In the genomic region with DNA sequence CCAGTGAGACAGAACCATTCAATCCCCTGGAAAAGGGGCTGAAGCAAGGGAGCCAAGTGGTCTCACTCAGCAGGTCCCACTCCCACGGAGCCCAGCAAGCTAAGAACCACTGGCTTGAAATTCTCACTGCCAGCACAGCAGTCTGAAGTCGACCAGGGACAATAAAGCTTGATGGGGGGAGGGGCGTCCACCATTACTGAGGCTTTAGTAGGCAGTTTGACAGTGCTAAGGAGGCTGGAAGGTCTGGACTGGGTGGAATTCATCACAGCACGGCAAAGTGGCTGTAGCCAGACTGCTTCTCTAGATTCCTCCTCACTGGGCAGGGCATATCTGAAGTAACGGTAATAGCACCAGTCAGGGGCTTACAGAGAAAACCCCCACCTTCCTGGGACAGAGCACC, we compare ENCODE assay signal across 16 cellular contexts.
DNase-seq lines count a peak whose midpoint lies in the region; ATAC-seq, FAIRE-seq and TF ChIP-seq lines count a peak whose summit lies in the region.
"Had no signal": no experiment of that assay in that cellular context is flagged by ENCODE, and none has a peak within 500 bp of the region (broad histone marks: within the 10 kb centered on the region; RNA-seq: fewer than 3 reads in every experiment).

No MANE protein-coding gene starts in this region.

- H2BK15ac ChIP-seq in H1 (ENCODE audit: low read length), result no peak overlapping the region
- no peak overlapping the region for H2BK15ac ChIP-seq in mesendoderm (replicated peaks; ENCODE audit: low read depth)

- DNase-seq in GM23338 (ENCODE audit: low spot score) (peak; percentile 13), NT2/D1 (ENCODE audit: low read depth, low spot score) (peak; percentile 13), H1 (ENCODE audit: low read depth in 1 of 2, low spot score in 2 of 2) (peak in 1 of 2 experiments; percentile 44), mesendoderm (peak; percentile 32), HAP-1 (ENCODE audit: low spot score in 2 of 2) (no peak)
- no peak for DNase-seq in effector memory CD8-positive, alpha-beta T cell
- DNase-seq in CD4-positive, alpha-beta memory T cell, result no peak
- DNase-seq: C1 segment of cervical spinal cord; CD4-positive, alpha-beta T cell; DMS79 had no signal

- 78% methylated on average over 5 of the region's 5 CpGs; no CpG with 5 or more reads in 1 of the 2 experiments for WGBS in H1 (ENCODE audit: extremely low coverage in 1 of 2, insufficient coverage in 1 of 2, insufficient read length in 1 of 2, insufficient replicate concordance in 2 of 2, low coverage in 1 of 2, low lambda C conversion rate in 2 of 2, missing lambda C conversion rate in 1 of 2), 2 experiments
- no CpG with 5 or more reads among the region's 5 CpGs for WGBS in mesendoderm (ENCODE audit: extremely low coverage, insufficient coverage, low lambda C conversion rate)

- H4K20me1 ChIP-seq in GM23338 (replicated peaks; ENCODE audit: insufficient read depth), result no peaks in the 10 kb centered on the region
- no peaks in the 10 kb centered on the region for H4K20me1 ChIP-seq in H1 (replicated peaks in 1 of 2; ENCODE audit: control insufficient read depth in 1 of 2, insufficient read depth in 2 of 2, low read length in 2 of 2)

- H3K79me1 ChIP-seq in H1 (ENCODE audit: low read depth, low read length) (no peaks in the 10 kb centered on the region), mesendoderm (ENCODE audit: low read length) (no peaks in the 10 kb centered on the region)

- no peak overlapping the region for H4K8ac ChIP-seq in H1 (ENCODE audit: extremely low read depth, insufficient read depth, low read length)
- H4K8ac ChIP-seq in mesendoderm (ENCODE audit: low read depth, low read length), result no peak overlapping the region

- no peaks in the 10 kb centered on the region for H3F3A ChIP-seq in GM23338 (replicated peaks; ENCODE audit: low read depth)

- H3K9me3 ChIP-seq in NT2/D1 (ENCODE audit: insufficient read depth, low read length), result no peaks in the 10 kb centered on the region
- H3K9me3 ChIP-seq in H1 (ENCODE audit: insufficient read depth in 2 of 2, low read depth in 1 of 2, low read length in 1 of 2), result no peaks in the 10 kb centered on the region
- no peaks in the 10 kb centered on the region for H3K9me3 ChIP-seq in HAP-1
- H3K9me3 ChIP-seq in CD4-positive, alpha-beta memory T cell (ENCODE audit: control insufficient read depth in 1 of 2, low read length in 2 of 2), result no peaks in the 10 kb centered on the region

- H3K18ac ChIP-seq in H1 (ENCODE audit: extremely low read depth, low read length) (no peak overlapping the region), mesendoderm (ENCODE audit: low read length) (no peak overlapping the region)

- no peak overlapping the region for H3K27ac ChIP-seq in GM23338 (ENCODE audit: low read depth)
- no peak overlapping the region for H3K27ac ChIP-seq in H1 (ENCODE audit: low read depth, low read length)
- H3K27ac ChIP-seq in mesendoderm (ENCODE audit: low read depth, low read length), result no peak overlapping the region
- no peak overlapping the region for H3K27ac ChIP-seq in CD4-positive, alpha-beta memory T cell (ENCODE audit: low read depth, low read length)

- H3K27ac Mint-ChIP-seq in GM23338, result peak overlapping the region; percentile 54; the same call in 1 of the 2 replicates
- H3K27ac Mint-ChIP-seq in effector memory CD8-positive, alpha-beta T cell, result no peak overlapping the region
- no peak overlapping the region for H3K27ac Mint-ChIP-seq in CD4-positive, alpha-beta memory T cell
- H3K27ac Mint-ChIP-seq: B cell; CD4-positive, alpha-beta T cell had no signal

- no peak for TF ChIP-seq EP300 in H1 (IDR thresholded peaks at IDR 0.05; ENCODE audit: borderline replicate concordance in 1 of 2, low read depth in 2 of 2, low read length in 2 of 2)

- H3K4me1 Mint-ChIP-seq in GM23338, result peaks cover 11% of the 10 kb centered on the region
- H3K4me1 Mint-ChIP-seq in effector memory CD8-positive, alpha-beta T cell (ENCODE audit: low read depth in 2 of 2), result no peaks in the 10 kb centered on the region
- H3K4me1 Mint-ChIP-seq in CD4-positive, alpha-beta memory T cell, result no peaks in the 10 kb centered on the region
- H3K4me1 Mint-ChIP-seq: B cell had no signal

- ATAC-seq in GM23338 (peak; percentile 31; the same call in 2 of the 3 replicates), GM21526 (IDR thresholded peaks at IDR 0.05; ENCODE audit: low FRiP score, unreplicated experiment) (no peak)
- no peak for ATAC-seq in effector memory CD8-positive, alpha-beta T cell (replicated peaks)
- ATAC-seq: HCT116 had no signal

- no peak for TF ChIP-seq CTCF in GM23338 (conservative IDR thresholded peaks at IDR 0.05; ENCODE audit: low read depth in 2 of 2)
- TF ChIP-seq CTCF in H1 (IDR thresholded peaks at IDR 0.05; ENCODE audit: control extremely low read depth in 1 of 3, insufficient read depth in 1 of 3, low read depth in 1 of 3, low read length in 3 of 3), result no peak

- no peak overlapping the region for H4K91ac ChIP-seq in H1 (replicated peaks; ENCODE audit: insufficient read length, low read length)

- H3K36me3 ChIP-seq in GM23338 (ENCODE audit: insufficient read depth) (no peaks in the 10 kb centered on the region), NT2/D1 (ENCODE audit: insufficient read depth, insufficient read length, low read length) (no peaks in the 10 kb centered on the region), H1 (ENCODE audit: control insufficient read depth in 2 of 4, insufficient read depth in 4 of 4, low read length in 3 of 4) (no peaks in the 10 kb centered on the region), mesendoderm (ENCODE audit: control insufficient read depth, insufficient read depth, low read length) (no peaks in the 10 kb centered on the region), HAP-1 (replicated peaks) (no peaks in the 10 kb centered on the region)
- no peaks in the 10 kb centered on the region for H3K36me3 ChIP-seq in CD4-positive, alpha-beta memory T cell (ENCODE audit: insufficient read depth, low read length)

- H3K4me3 Mint-ChIP-seq in GM23338, result no peak overlapping the region
- H3K4me3 Mint-ChIP-seq in effector memory CD8-positive, alpha-beta T cell, result no peak overlapping the region
- H3K4me3 Mint-ChIP-seq in CD4-positive, alpha-beta memory T cell, result no peak overlapping the region
- H3K4me3 Mint-ChIP-seq: B cell; CD4-positive, alpha-beta T cell had no signal

- no peak overlapping the region for H2BK5ac ChIP-seq in H1 (ENCODE audit: low read depth, low read length)
- H2BK5ac ChIP-seq in mesendoderm (ENCODE audit: low read length), result no peak overlapping the region

- H3K56ac ChIP-seq in H1 (replicated peaks; ENCODE audit: insufficient read length, low read depth, low read length), result no peak overlapping the region
- H3K56ac ChIP-seq in mesendoderm (ENCODE audit: low read length), result peak overlapping the region; percentile 60

- H3K14ac ChIP-seq in H1 (ENCODE audit: insufficient read length), result no peak overlapping the region

- H3K9ac ChIP-seq in NT2/D1 (ENCODE audit: insufficient read length, low read depth) (no peak overlapping the region), H1 (replicated peaks in 1 of 4; ENCODE audit: extremely low read depth in 1 of 4, low read depth in 3 of 4, low read length in 3 of 4) (no peak overlapping the region), mesendoderm (ENCODE audit: low read length) (no peak overlapping the region)

- CTCF ChIA-PET in H1 (lab: Charles Lee; ENCODE audit: partially characterized antibody), result no interaction called here
- CTCF ChIA-PET in CD4-positive, alpha-beta memory T cell (lab: Charles Lee; ENCODE audit: partially characterized antibody), result no interaction called here

- H3K27me3 Mint-ChIP-seq in GM23338 (ENCODE audit: insufficient read depth, low read depth, poor library complexity), result peaks cover under 1% of the 10 kb centered on the region
- peaks cover 55 to 63% of the 10 kb centered on the region in 2 donors for H3K27me3 Mint-ChIP-seq in effector memory CD8-positive, alpha-beta T cell
- H3K27me3 Mint-ChIP-seq in CD4-positive, alpha-beta memory T cell, result peaks cover 18 to 19% of the 10 kb centered on the region in 2 donors

- H3K9me3 Mint-ChIP-seq in GM23338, result peaks cover 2% of the 10 kb centered on the region
- H3K9me3 Mint-ChIP-seq in effector memory CD8-positive, alpha-beta T cell, result peaks cover 2 to 17% of the 10 kb centered on the region in 2 donors
- peaks cover under 1 to 14% (median 7%) of the 10 kb centered on the region in 8 donors for H3K9me3 Mint-ChIP-seq in CD4-positive, alpha-beta memory T cell

- H3K4me1 ChIP-seq in GM23338 (ENCODE audit: insufficient read depth) (peaks cover 4% of the 10 kb centered on the region; the same call in 1 of the 2 replicates), NT2/D1 (ENCODE audit: insufficient read depth, insufficient read length) (no peaks in the 10 kb centered on the region), H1 (replicated peaks in 1 of 4; ENCODE audit: control insufficient read depth in 3 of 4, insufficient read depth in 4 of 4, low read length in 3 of 4) (no peaks in the 10 kb centered on the region; a peak in 3 of 7 replicates), mesendoderm (ENCODE audit: control insufficient read depth, low read depth, low read length) (no peaks in the 10 kb centered on the region), HAP-1 (no peaks in the 10 kb centered on the region)
- no peaks in the 10 kb centered on the region for H3K4me1 ChIP-seq in CD4-positive, alpha-beta memory T cell (ENCODE audit: insufficient read depth, low read length)

- H3K23me2 ChIP-seq in H1 (ENCODE audit: low read depth, low read length), result no peaks in the 10 kb centered on the region

- H2AK5ac ChIP-seq in H1 (ENCODE audit: low read depth, low read length), result no peak overlapping the region
- no peak overlapping the region for H2AK5ac ChIP-seq in mesendoderm (ENCODE audit: low read length)

- H4K5ac ChIP-seq in H1 (ENCODE audit: insufficient read length, low read depth, low read length), result no peak overlapping the region
- no peak overlapping the region for H4K5ac ChIP-seq in mesendoderm (ENCODE audit: low read length)

- H3K9me2 ChIP-seq in GM23338 (ENCODE audit: insufficient read depth), result 0 out of 2 replicates have a peak, but pooled peaks cover 6% of the 10 kb centered on the region

- H3K4me3 ChIP-seq in GM23338 (no peak overlapping the region), NT2/D1 (ENCODE audit: insufficient read length, low read depth) (no peak overlapping the region), H1 (ENCODE audit: extremely low read depth in 1 of 4, insufficient read depth in 2 of 4, low read depth in 3 of 4, low read length in 4 of 4) (no peak overlapping the region), mesendoderm (ENCODE audit: low read length) (no peak overlapping the region), HAP-1 (no peak overlapping the region)
- no peak overlapping the region for H3K4me3 ChIP-seq in CD4-positive, alpha-beta memory T cell (ENCODE audit: low read length in 2 of 2)

- H3K4ac ChIP-seq in H1 (replicated peaks; ENCODE audit: insufficient read length, low read depth, low read length), result no peak overlapping the region
- H3K4ac ChIP-seq in mesendoderm (ENCODE audit: low read depth, low read length), result no peak overlapping the region

- no peak overlapping the region for H3K4me2 ChIP-seq in GM23338
- H3K4me2 ChIP-seq in H1 (ENCODE audit: insufficient read depth in 1 of 2, low read depth in 2 of 2, low read length in 2 of 2), result no peak overlapping the region
- H3K4me2 ChIP-seq in mesendoderm (ENCODE audit: low read length), result no peak overlapping the region

- no peaks in the 10 kb centered on the region for H3K79me2 ChIP-seq in GM23338 (replicated peaks; ENCODE audit: insufficient read depth)
- no peaks in the 10 kb centered on the region for H3K79me2 ChIP-seq in H1 (ENCODE audit: control insufficient read depth in 1 of 2, insufficient read depth in 2 of 2, low read length in 2 of 2)
- H3K79me2 ChIP-seq in mesendoderm (ENCODE audit: control insufficient read depth, insufficient read depth, low read length), result no peaks in the 10 kb centered on the region

- H3K23ac ChIP-seq in H1 (ENCODE audit: insufficient read length) (no peak overlapping the region), mesendoderm (ENCODE audit: low read length) (no peak overlapping the region)

- in situ Hi-C loops in HAP-1 (cut with MboI; ENCODE audit: low sequenced_read_pairs), result no loop called here

- H2BK120ac ChIP-seq in H1 (replicated peaks; ENCODE audit: low read depth, low read length) (no peak overlapping the region), mesendoderm (ENCODE audit: low read depth, low read length) (no peak overlapping the region)

- no peak for TF ChIP-seq POLR2A in H1 (IDR thresholded peaks at IDR 0.05; ENCODE audit: control extremely low read depth in 1 of 2, low read depth in 2 of 2, low read length in 2 of 2)

- no peak for TF ChIP-seq RAD21 in H1 (IDR thresholded peaks at IDR 0.05 in 1 of 2, conservative IDR thresholded peaks at IDR 0.05 in 1 of 2; ENCODE audit: low read depth in 2 of 2, low read length in 2 of 2)

- no peaks in the 10 kb centered on the region for H3K27me3 ChIP-seq in GM23338 (ENCODE audit: insufficient read depth)
- H3K27me3 ChIP-seq in NT2/D1 (ENCODE audit: insufficient read depth, insufficient read length), result no peaks in the 10 kb centered on the region
- no peaks in the 10 kb centered on the region for H3K27me3 ChIP-seq in H1 (replicated peaks in 1 of 4; ENCODE audit: control insufficient read depth in 3 of 4, extremely low read depth in 1 of 4, insufficient read depth in 3 of 4, low read length in 3 of 4)
- no peaks in the 10 kb centered on the region for H3K27me3 ChIP-seq in mesendoderm (ENCODE audit: insufficient read depth, low read length, poor library complexity)
- H3K27me3 ChIP-seq in HAP-1 (ENCODE audit: low read depth), result no peaks in the 10 kb centered on the region
- H3K27me3 ChIP-seq in CD4-positive, alpha-beta memory T cell (ENCODE audit: insufficient read depth, low read length), result no peaks in the 10 kb centered on the region

- no peak for FAIRE-seq in H1 (lab: Jason Lieb, UNC)
- FAIRE-seq: A204.1, G401.6, GM12891 had no signal

- intact Hi-C loops in CD4-positive, alpha-beta memory T cell (cut with micrococcal nuclease), result no loop called here

- H2BK12ac ChIP-seq in H1 (ENCODE audit: low read depth, low read length), result no peak overlapping the region

- H2AFZ ChIP-seq in GM23338 (peak overlapping the region; percentile 90), H1 (ENCODE audit: low read length) (0 out of 2 replicates have a peak overlapping the region, but pooled peaks have one; percentile 65)

- POLR2A ChIA-PET in H1 (lab: Charles Lee; ENCODE audit: partially characterized antibody), result no interaction called here
- POLR2A ChIA-PET in CD4-positive, alpha-beta memory T cell (lab: Charles Lee; ENCODE audit: partially characterized antibody), result no interaction called here

- no peaks in the 10 kb centered on the region for H3K36me3 Mint-ChIP-seq in GM23338 (ENCODE audit: low read depth)
- H3K36me3 Mint-ChIP-seq in effector memory CD8-positive, alpha-beta T cell (ENCODE audit: insufficient read depth), result no peaks in the 10 kb centered on the region
- H3K36me3 Mint-ChIP-seq in CD4-positive, alpha-beta memory T cell, result no peaks in the 10 kb centered on the region

- no peak overlapping the region for H2BK20ac ChIP-seq in H1 (ENCODE audit: low read length)

Comparison
In these comparisons a context has a peak if more than half of its experiments do, and no peak if none do; other contexts are left out.
1. DNase-seq: peak in GM23338 (single experiment), NT2/D1 (single experiment) and mesendoderm (single experiment); none in HAP-1 (0 of 2), effector memory CD8-positive, alpha-beta T cell (0 of 3) and CD4-positive, alpha-beta memory T cell (0 of 5).